ENCODE assay signal across 8 cellular contexts in genomic region chr4:145935253-145936141, GRCh38. TPM values are rescaled to one million over a fixed set of nuclear protein-coding genes. Genes with fewer than 3 reads are reported as not detected.
A peak's percentile ranks its signal among the peaks of the same experiment; 100 is the strongest.
DNase-seq lines count a peak whose midpoint lies in the region; ATAC-seq, FAIRE-seq and TF ChIP-seq lines count a peak whose summit lies in the region.

No MANE protein-coding gene starts in this region.

- TF ChIP-seq CTCF in AG04449 (IDR thresholded peaks at IDR 0.05; ENCODE audit: insufficient read depth, low read length, missing control alignments) (no peak), GM13976 (IDR thresholded peaks at IDR 0.05; ENCODE audit: borderline replicate concordance, control extremely low read depth, extremely low read depth, insufficient read depth, missing control alignments) (no peak), esophagus muscularis mucosa (IDR thresholded peaks at IDR 0.05) (no peak)

- peaks cover 0 to 8% (median 0%) of the 10 kb centered on the region in 5 donors for H3K27me3 Mint-ChIP-seq in naive thymus-derived CD4-positive, alpha-beta T cell

- no peak for FAIRE-seq in urothelium cell line (lab: Jason Lieb, UNC)

- H3K27me3 ChIP-seq in esophagus muscularis mucosa: no peaks in the 10 kb centered on the region
- no peaks in the 10 kb centered on the region for H3K27me3 ChIP-seq in naive thymus-derived CD4-positive, alpha-beta T cell (ENCODE audit: control insufficient read depth in 2 of 2, insufficient read depth in 2 of 2, low read length in 2 of 2)

- CTCF ChIA-PET in AG04449 (lab: Yijun Ruan, JAX): interaction anchor here (0.8 to 1.5 kb wide), 2 partner anchors 316 to 324 kb away, joined by 3 to 7 read pairs; partner anchors contain the start of gene MMAA
- CTCF ChIA-PET in naive thymus-derived CD4-positive, alpha-beta T cell (lab: Charles Lee): interaction anchor here (0.7 kb wide), 1 partner anchor 18 kb away, joined by 3 read pairs; no protein-coding TSS in a partner anchor

- in situ Hi-C loops in GM13976 (cut with MboI; ENCODE audit: low sequenced_read_pairs, unreplicated experiment): no loop called here

- no peaks in the 10 kb centered on the region for H3K9me3 ChIP-seq in esophagus muscularis mucosa
- H3K9me3 ChIP-seq in naive thymus-derived CD4-positive, alpha-beta T cell (ENCODE audit: control insufficient read depth in 2 of 3, low read length in 3 of 3): no peaks in the 10 kb centered on the region

- peak; percentile 25 for ATAC-seq in HG03025 (IDR thresholded peaks at IDR 0.05; ENCODE audit: low FRiP score, unreplicated experiment)
- ATAC-seq in naive thymus-derived CD4-positive, alpha-beta T cell: no peak
- no peak for ATAC-seq in HG03457 (IDR thresholded peaks at IDR 0.05; ENCODE audit: unreplicated experiment)

- H3K36me3 ChIP-seq in esophagus muscularis mucosa: no peaks in the 10 kb centered on the region
- H3K36me3 ChIP-seq in naive thymus-derived CD4-positive, alpha-beta T cell (ENCODE audit: control insufficient read depth in 2 of 3, insufficient read depth in 3 of 3, low read length in 3 of 3): peaks cover 0 to 15% (median 0%) of the 10 kb centered on the region in 3 experiments

- peak overlapping the region; percentile 87 to 98 (median 93) for H3K27ac Mint-ChIP-seq in naive thymus-derived CD4-positive, alpha-beta T cell

- peaks cover 19 to 59% (median 43%) of the 10 kb centered on the region in 4 donors for H3K4me1 ChIP-seq in esophagus muscularis mucosa
- peaks cover 0 to 13% of the 10 kb centered on the region in 2 donors for H3K4me1 ChIP-seq in naive thymus-derived CD4-positive, alpha-beta T cell (ENCODE audit: control insufficient read depth in 2 of 2, insufficient read depth in 2 of 2, low read length in 2 of 2)

- no peak for TF ChIP-seq POLR2A in esophagus muscularis mucosa (IDR thresholded peaks at IDR 0.05; ENCODE audit: low read depth)

- peak overlapping the region; percentile 92 to 100 (median 95) for H3K4me3 Mint-ChIP-seq in naive thymus-derived CD4-positive, alpha-beta T cell

- 7% methylated on average over 18 of the region's 18 CpGs for WGBS in esophagus muscularis mucosa

- peak overlapping the region; percentile 87 for H3K4me3 ChIP-seq in AG04449 (ENCODE audit: low read depth, low read length)
- peak overlapping the region; percentile 71 to 91 (median 84) for H3K4me3 ChIP-seq in esophagus muscularis mucosa
- peak overlapping the region; percentile 77 for H3K4me3 ChIP-seq in naive thymus-derived CD4-positive, alpha-beta T cell (ENCODE audit: low read length)

- peaks cover 0 to 5% (median 0%) of the 10 kb centered on the region in 11 donors for H3K9me3 Mint-ChIP-seq in naive thymus-derived CD4-positive, alpha-beta T cell

- peaks cover 0 to 5% (median 3%) of the 10 kb centered on the region in 5 donors for H3K36me3 Mint-ChIP-seq in naive thymus-derived CD4-positive, alpha-beta T cell

- H3K27ac ChIP-seq in esophagus muscularis mucosa (replicated peaks in 1 of 4): peak overlapping the region; percentile 89 to 96 (median 96)
- peak overlapping the region; percentile 68 for H3K27ac ChIP-seq in naive thymus-derived CD4-positive, alpha-beta T cell (ENCODE audit: low read depth, low read length)

- TF ChIP-seq EP300 in esophagus muscularis mucosa (IDR thresholded peaks at IDR 0.05): no peak

- no peak for DNase-seq in AG04449 (ENCODE audit: low read depth, low spot score)
- peak; percentile 65 for DNase-seq in GM13976 (ENCODE audit: low spot score)
- DNase-seq in SW480 (ENCODE audit: low spot score): peak; percentile 14
- DNase-seq in esophagus muscularis mucosa (ENCODE audit: extremely low spot score): no peak
- no peak for DNase-seq in naive thymus-derived CD4-positive, alpha-beta T cell
- no peak for DNase-seq in urothelium cell line (ENCODE audit: low spot score)

- intact Hi-C loops in esophagus muscularis mucosa (cut with DNase I): loop anchor here (2.0 to 10.0 kb wide), 3 partner anchors 49 to 589 kb away; partner anchors contain the start of genes MMAA and SLC10A7
- intact Hi-C loops in naive thymus-derived CD4-positive, alpha-beta T cell (cut with micrococcal nuclease): loop anchor here (1.0 to 10.0 kb wide), 13 partner anchors 17 to 1763 kb away; partner anchors contain the start of genes ABCE1 (in 2 of the 2), ANAPC10 (in 2 of the 2), SLC10A7 (in 2 of the 2) and OTUD4 (in 1 of the 2)

- POLR2A ChIA-PET in AG04449 (lab: Yijun Ruan, JAX): no interaction called here
- POLR2A ChIA-PET in naive thymus-derived CD4-positive, alpha-beta T cell (lab: Charles Lee): interaction anchor here (0.6 kb wide), 1 partner anchor 200 kb away, joined by 5 read pairs; no protein-coding TSS in a partner anchor

- peaks cover 27 to 53% (median 41%) of the 10 kb centered on the region in 7 donors for H3K4me1 Mint-ChIP-seq in naive thymus-derived CD4-positive, alpha-beta T cell

RNA-seq across cellular contexts. Expression of gene ZNF827, which starts 3.1 kb away (rescaled TPM):
- total RNA-seq in esophagus muscularis mucosa: 10 to 100 TPM; 11.1 to 27.2 (median 19.0) TPM
- total RNA-seq in naive thymus-derived CD4-positive, alpha-beta T cell: 10 to 100 TPM; 20.6 to 32.2 (median 25.9) TPM
- 1 to 10 TPM; 2.3 to 5.0 TPM for polyA plus RNA-seq in naive thymus-derived CD4-positive, alpha-beta T cell

Comparison
In these comparisons a context has a peak if more than half of its experiments do, and no peak if none do; other contexts are left out.
1. DNase-seq: peak in GM13976 (single experiment) and SW480 (single experiment); none in AG04449 (single experiment), esophagus muscularis mucosa (single experiment), naive thymus-derived CD4-positive, alpha-beta T cell (0 of 9) and urothelium cell line (single experiment).
2. Peak in every context shown above with its lines, with median percentiles within 50 percentile points of each other: H3K4me3 ChIP-seq.